In the genomic region with DNA sequence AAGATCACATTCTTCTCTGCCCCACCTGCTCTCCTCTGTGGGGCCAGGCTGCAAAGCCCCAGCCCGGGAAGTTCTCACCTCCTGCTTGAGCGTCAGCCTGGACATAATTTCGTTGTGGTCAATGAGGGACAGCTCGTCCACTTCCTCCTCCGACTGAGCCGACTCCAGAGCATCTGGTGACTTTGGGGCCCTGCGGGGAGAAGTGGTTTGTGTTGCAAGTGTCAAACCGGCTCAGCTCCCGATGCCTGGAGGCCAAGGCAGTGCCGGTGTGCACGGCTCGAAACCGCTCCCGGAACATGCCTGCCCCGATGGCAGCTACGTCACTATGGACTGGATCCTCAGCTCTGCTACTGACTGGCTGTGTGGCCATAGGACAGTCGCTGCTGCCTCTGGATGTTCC, we compare ENCODE assay signal across 16 cellular contexts. TPM values are rescaled to one million over a fixed set of nuclear protein-coding genes. Genes with fewer than 3 reads are reported as not detected.
A peak's percentile ranks its signal among the peaks of the same experiment; 100 is the strongest.
DNase-seq lines count a peak whose midpoint lies in the region; ATAC-seq and TF ChIP-seq lines count a peak whose summit lies in the region.
"Had no signal": no experiment of that assay in that cellular context is flagged by ENCODE, and none has a peak within 500 bp of the region (broad histone marks: within the 10 kb centered on the region; RNA-seq: fewer than 3 reads in every experiment).

No MANE protein-coding gene starts in this region.

- DNase-seq in activated naive CD4-positive, alpha-beta T cell treated with anti-CD3 and anti-CD28 coated beads, Interleukin-2, amount 50 U/mL, for 16 hours = no peak
- DNase-seq in mucosa of gallbladder (ENCODE audit: low spot score) (peak; percentile 45), upper lobe of right lung (peak; percentile 86), coronary artery (ENCODE audit: low spot score) (no peak)
- DNase-seq: activated CD8-positive, alpha-beta T cell treated with anti-CD3 and anti-CD28 coated beads, Interleukin-2, amount 10 ng/mL, durations not matched to agents 7 days and 5 days; activated naive CD8-positive, alpha-beta T cell treated with anti-CD3 and anti-CD28 coated beads, Interleukin-2, amount 10 ng/mL, durations not matched to agents 7 days and 5 days; colonic mucosa; PC-9; T-helper 2 cell had no signal

- no peak overlapping the region for H3K4me3 Mint-ChIP-seq in activated naive CD4-positive, alpha-beta T cell treated with anti-CD3 and anti-CD28 coated beads, Interleukin-2, amount 50 U/mL, for 24 hours
- H3K4me3 Mint-ChIP-seq: activated CD8-positive, alpha-beta T cell treated with anti-CD3 and anti-CD28 coated beads, Interleukin-2, amount 10 ng/mL, durations not matched to agents 7 days and 5 days; activated naive CD8-positive, alpha-beta T cell treated with anti-CD3 and anti-CD28 coated beads, Interleukin-2, amount 10 ng/mL, durations not matched to agents 7 days and 5 days had no signal

- H3K4me1 ChIP-seq in upper lobe of right lung = peaks cover 9% of the 10 kb centered on the region
- H3K4me1 ChIP-seq: colonic mucosa had no signal

- H3K9me3 Mint-ChIP-seq in activated naive CD4-positive, alpha-beta T cell treated with anti-CD3 and anti-CD28 coated beads, Interleukin-2, amount 50 U/mL, for 24 hours = no peaks in the 10 kb centered on the region
- H3K9me3 Mint-ChIP-seq: activated naive CD8-positive, alpha-beta T cell treated with anti-CD3 and anti-CD28 coated beads, Interleukin-2, amount 10 ng/mL, durations not matched to agents 7 days and 5 days had no signal

- H3K27ac Mint-ChIP-seq in activated naive CD4-positive, alpha-beta T cell treated with anti-CD3 and anti-CD28 coated beads, Interleukin-2, amount 50 U/mL, for 24 hours = peak overlapping the region; percentile 23
- H3K27ac Mint-ChIP-seq: activated CD8-positive, alpha-beta T cell treated with anti-CD3 and anti-CD28 coated beads, Interleukin-2, amount 10 ng/mL, durations not matched to agents 7 days and 5 days; activated naive CD8-positive, alpha-beta T cell treated with anti-CD3 and anti-CD28 coated beads, Interleukin-2, amount 10 ng/mL, durations not matched to agents 7 days and 5 days had no signal

- H3K4me3 ChIP-seq in upper lobe of right lung = no peak overlapping the region
- H3K4me3 ChIP-seq in coronary artery = no peak overlapping the region
- H3K4me3 ChIP-seq: colonic mucosa, PC-9, smooth muscle cell had no signal

- ATAC-seq in esophagus mucosa (peak; percentile 25), upper lobe of right lung (peak; percentile 91), GM21528 (IDR thresholded peaks at IDR 0.05; ENCODE audit: low FRiP score, unreplicated experiment) (no peak), GM18511 (IDR thresholded peaks at IDR 0.05; ENCODE audit: unreplicated experiment) (no peak)
- ATAC-seq: activated CD8-positive, alpha-beta T cell treated with anti-CD3 and anti-CD28 coated beads, Interleukin-2, amount 10 ng/mL, durations not matched to agents 7 days and 5 days had no signal

- H3K4me1 Mint-ChIP-seq in activated naive CD4-positive, alpha-beta T cell treated with anti-CD3 and anti-CD28 coated beads, Interleukin-2, amount 50 U/mL, for 24 hours = no peaks in the 10 kb centered on the region
- H3K4me1 Mint-ChIP-seq: activated naive CD8-positive, alpha-beta T cell treated with anti-CD3 and anti-CD28 coated beads, Interleukin-2, amount 10 ng/mL, durations not matched to agents 7 days and 5 days had no signal

- no peaks in the 10 kb centered on the region for H3K27me3 ChIP-seq in upper lobe of right lung
- H3K27me3 ChIP-seq: colonic mucosa had no signal

- peak overlapping the region; percentile 30 for H3K27ac ChIP-seq in upper lobe of right lung
- no peak overlapping the region for H3K27ac ChIP-seq in coronary artery
- H3K27ac ChIP-seq: colonic mucosa, PC-9 had no signal

- peaks cover 90% of the 10 kb centered on the region for H3K36me3 ChIP-seq in upper lobe of right lung

- intact Hi-C loops in upper lobe of right lung (cut with DNase I) = no loop called here

- no peak for TF ChIP-seq CTCF in upper lobe of right lung (IDR thresholded peaks at IDR 0.05)
- no peak for TF ChIP-seq CTCF in coronary artery (IDR thresholded peaks at IDR 0.05)

- no peaks in the 10 kb centered on the region for H3K27me3 Mint-ChIP-seq in activated naive CD4-positive, alpha-beta T cell treated with anti-CD3 and anti-CD28 coated beads, Interleukin-2, amount 50 U/mL, for 24 hours
- H3K27me3 Mint-ChIP-seq: activated naive CD8-positive, alpha-beta T cell treated with anti-CD3 and anti-CD28 coated beads, Interleukin-2, amount 10 ng/mL, durations not matched to agents 7 days and 5 days had no signal

- H3K36me3 Mint-ChIP-seq in activated naive CD4-positive, alpha-beta T cell treated with anti-CD3 and anti-CD28 coated beads, Interleukin-2, amount 50 U/mL, for 24 hours = peaks cover 4% of the 10 kb centered on the region

- H3K9me3 ChIP-seq in upper lobe of right lung = no peaks in the 10 kb centered on the region
- H3K9me3 ChIP-seq: colonic mucosa had no signal

RNA-seq across cellular contexts. Expression of a gene that starts 52.8 kb away (rescaled TPM):
- total RNA-seq in esophagus mucosa (not detected), mucosa of gallbladder (11.1 TPM), upper lobe of right lung (3.9 TPM)
- total RNA-seq: A172; activated CD8-positive, alpha-beta T cell treated with anti-CD3 and anti-CD28 coated beads, Interleukin-2, amount 10 ng/mL, durations not matched to agents 7 days and 5 days; activated naive CD8-positive, alpha-beta T cell treated with anti-CD3 and anti-CD28 coated beads, Interleukin-2, amount 10 ng/mL, durations not matched to agents 7 days and 5 days; PC-9; smooth muscle cell; ureter had no signal

Comparison
In these comparisons a context has a peak if more than half of its experiments do, and no peak if none do; other contexts are left out.
1. DNase-seq: peak in mucosa of gallbladder (single experiment) and upper lobe of right lung (single experiment); none in activated naive CD4-positive, alpha-beta T cell treated with anti-CD3 and anti-CD28 coated beads, Interleukin-2, amount 50 U/mL, for 16 hours (single experiment) and coronary artery (single experiment).
2. ATAC-seq: peak in esophagus mucosa (single experiment) and upper lobe of right lung (single experiment); none in GM21528 (single experiment) and GM18511 (single experiment).